In the genomic region with DNA sequence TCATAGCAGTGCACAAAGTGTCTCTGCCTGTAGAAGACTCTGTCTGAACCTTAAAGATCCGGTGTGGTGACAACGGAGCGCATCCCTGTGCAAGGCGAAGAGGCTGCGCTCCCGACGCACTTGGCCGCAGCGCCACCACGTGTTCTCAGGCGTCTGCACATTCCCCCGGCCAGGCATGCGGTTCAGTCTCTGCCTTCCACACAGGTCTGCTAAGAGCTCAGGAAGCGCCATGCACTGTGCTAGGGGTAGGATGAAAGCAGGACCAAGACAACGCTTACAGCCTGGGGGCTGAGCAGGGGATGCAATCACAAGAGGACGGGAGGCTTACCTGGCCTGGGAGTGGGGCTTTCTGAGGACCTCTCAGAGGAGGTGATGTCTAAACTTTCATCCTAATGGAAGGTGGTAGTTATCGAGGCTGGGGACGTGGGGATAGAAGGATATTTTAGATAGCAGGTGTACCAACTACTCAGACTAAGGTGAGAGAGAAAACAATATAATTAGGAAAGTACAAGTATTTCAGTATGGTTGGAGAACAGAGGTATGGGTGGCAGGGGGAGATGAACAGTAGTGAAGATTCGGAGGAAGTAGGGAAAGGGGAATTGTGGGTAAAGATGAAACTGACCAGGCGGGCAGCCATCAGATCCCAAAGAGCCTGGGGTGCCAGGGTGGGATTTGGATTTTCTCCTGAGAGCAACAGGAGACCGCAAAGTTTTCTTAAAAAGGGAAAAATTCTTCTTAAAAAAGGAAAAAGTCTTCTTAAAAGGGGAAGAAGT, we compare ENCODE assay signal across 8 cellular contexts. TPM values are rescaled to one million over a fixed set of nuclear protein-coding genes. Genes with fewer than 3 reads are reported as not detected.
A peak's percentile ranks its signal among the peaks of the same experiment; 100 is the strongest.
DNase-seq lines count a peak whose midpoint lies in the region; ATAC-seq and TF ChIP-seq lines count a peak whose summit lies in the region.

No MANE protein-coding gene starts in this region.

- H3K36me3 Mint-ChIP-seq in dendritic cell treated with granulocyte-macrophage colony-stimulating factor and Interleukin-4, amounts not matched to agents 40 ng/mL and 50 ng/mL, for 4 days (ENCODE audit: low read depth) = no peaks in the 10 kb centered on the region

- DNase-seq in GDM1 (lab: John Stamatoyannopoulos, UW) (peak; percentile 69), HCEC 1CT (peak; percentile 86), NCI-H2227 (lab: John Stamatoyannopoulos, UW; ENCODE audit: unreplicated experiment) (peak; percentile 36), lung (ENCODE audit: low spot score) (peak; percentile 40), NCI-H187 (lab: John Stamatoyannopoulos, UW) (no peak)
- peak; percentile 83 to 87 for DNase-seq in activated CD4-positive, alpha-beta T cell treated with anti-CD3 and anti-CD28 coated beads, Interleukin-2, amount 50 U/mL, for 4 hours
- DNase-seq in stimulated activated CD8-positive, alpha-beta memory T cell treated with anti-CD3 and anti-CD28 coated beads, Interleukin-15, amount 100 ng/mL, for 24 hours (ENCODE audit: low read depth) = peak; percentile 49

- H3K4me3 Mint-ChIP-seq in dendritic cell treated with granulocyte-macrophage colony-stimulating factor and Interleukin-4, amounts not matched to agents 40 ng/mL and 50 ng/mL, for 4 days = peak overlapping the region; percentile 67

- no peak overlapping the region for H3K27ac ChIP-seq in lung (ENCODE audit: low read depth in 1 of 2, low read length in 1 of 2)

- no peaks in the 10 kb centered on the region for H3K36me3 ChIP-seq in lung (ENCODE audit: control insufficient read depth in 2 of 2, insufficient read depth in 2 of 2, low read length in 2 of 2)

- H3K27me3 ChIP-seq in lung (ENCODE audit: control insufficient read depth, insufficient read depth) = no peaks in the 10 kb centered on the region

- intact Hi-C loops in dendritic cell treated with granulocyte-macrophage colony-stimulating factor and Interleukin-4, amounts not matched to agents 40 ng/mL and 50 ng/mL, for 4 days (cut with micrococcal nuclease) = loop anchor here (1.0 to 10.0 kb wide), 2 partner anchors 148 to 700 kb away; no protein-coding TSS in a partner anchor

- peaks cover 30% of the 10 kb centered on the region for H3K27me3 Mint-ChIP-seq in dendritic cell treated with granulocyte-macrophage colony-stimulating factor and Interleukin-4, amounts not matched to agents 40 ng/mL and 50 ng/mL, for 4 days

- 11 to 14% methylated on average over 21 of the region's 21 CpGs for WGBS in lung, 2 donors

- peak; percentile 45 for ATAC-seq in lung (ENCODE audit: insufficient read depth, low FRiP score)

- peak; percentile 51 for TF ChIP-seq CTCF in lung (IDR thresholded peaks at IDR 0.05; ENCODE audit: control extremely low read depth, extremely low read depth)

- H3K27ac Mint-ChIP-seq in dendritic cell treated with granulocyte-macrophage colony-stimulating factor and Interleukin-4, amounts not matched to agents 40 ng/mL and 50 ng/mL, for 4 days = peak overlapping the region; percentile 38

- H3K9me3 ChIP-seq in lung (ENCODE audit: control insufficient read depth in 2 of 2, insufficient read depth in 1 of 2, low read length in 1 of 2) = no peaks in the 10 kb centered on the region

- H3K4me1 ChIP-seq in lung (ENCODE audit: control insufficient read depth in 2 of 2, insufficient read depth in 2 of 2, low read length in 2 of 2) = no peaks in the 10 kb centered on the region

- H3K4me3 ChIP-seq in lung = no peak overlapping the region

- H3K4me1 Mint-ChIP-seq in dendritic cell treated with granulocyte-macrophage colony-stimulating factor and Interleukin-4, amounts not matched to agents 40 ng/mL and 50 ng/mL, for 4 days (ENCODE audit: low read depth) = peaks cover 28% of the 10 kb centered on the region

- no peaks in the 10 kb centered on the region for H3K9me3 Mint-ChIP-seq in dendritic cell treated with granulocyte-macrophage colony-stimulating factor and Interleukin-4, amounts not matched to agents 40 ng/mL and 50 ng/mL, for 4 days

RNA-seq across cellular contexts. Expression of a gene that starts 13.3 kb away (rescaled TPM):
- total RNA-seq in lung = 10 to 100 TPM; 24.0 to 37.9 TPM
- polyA plus RNA-seq in lung = 10 to 100 TPM; 15.9 to 18.4 TPM

Comparison
In these comparisons a context has a peak if more than half of its experiments do, and no peak if none do; other contexts are left out.
1. DNase-seq: peak in GDM1 (single experiment), HCEC 1CT (single experiment), NCI-H2227 (single experiment), activated CD4-positive, alpha-beta T cell treated with anti-CD3 and anti-CD28 coated beads, Interleukin-2, amount 50 U/mL, for 4 hours (2 of 2), lung (single experiment) and stimulated activated CD8-positive, alpha-beta memory T cell treated with anti-CD3 and anti-CD28 coated beads, Interleukin-15, amount 100 ng/mL, for 24 hours (single experiment); none in NCI-H187 (0 of 2).